In genomic region chr5:141512390-141513020, GRCh38 we compare ENCODE assay signal across 8 cellular contexts. TPM values are rescaled to one million over a fixed set of nuclear protein-coding genes. Genes with fewer than 3 reads are reported as not detected.
DNase-seq lines count a peak whose midpoint lies in the region; ATAC-seq, FAIRE-seq and TF ChIP-seq lines count a peak whose summit lies in the region.

No MANE protein-coding gene starts in this region.

- H3K79me2 ChIP-seq in mammary epithelial cell (ENCODE audit: insufficient read depth, low read length), result peaks cover 2% of the 10 kb centered on the region
- no peaks in the 10 kb centered on the region for H3K79me2 ChIP-seq in keratinocyte (ENCODE audit: control insufficient read depth, insufficient read depth, low read length)

- intact Hi-C loops in activated B cell treated with CpG ODN at 0.5 μM for 24 hours (cut with micrococcal nuclease), result loop anchor here (1.0 to 5.0 kb wide), 3 partner anchors 20 to 105 kb away; partner anchors contain the start of genes DIAPH1 and PCDHGA12
- intact Hi-C loops in mammary epithelial cell (cut with micrococcal nuclease), result loop anchor here (1.0 kb wide), 3 partner anchors 34 to 289 kb away; partner anchors contain the start of gene PCDHB14

- peaks cover 83% of the 10 kb centered on the region for H3K4me1 Mint-ChIP-seq in activated B cell treated with CpG ODN at 0.5 μM for 24 hours

- H3K36me3 ChIP-seq in mammary epithelial cell (ENCODE audit: insufficient read depth, low read length) (peaks cover 14% of the 10 kb centered on the region), keratinocyte (ENCODE audit: control insufficient read depth in 2 of 2, extremely low read depth in 1 of 2, insufficient read depth in 2 of 2, low read length in 2 of 2) (peaks cover 11 to 22% of the 10 kb centered on the region in 2 experiments)

- POLR2A ChIA-PET in activated B cell treated with CpG ODN at 0.5 μM for 24 hours (lab: Charles Lee), result interaction anchor here (0.6 to 5.3 kb wide), 4 partner anchors 11 to 192 kb away, joined by 3 to 24 read pairs (median 6); partner anchors contain the start of gene TAF7

- TF ChIP-seq CTCF in GM12864 (IDR thresholded peaks at IDR 0.05; ENCODE audit: low read depth, low read length, missing control alignments) (peak; percentile 97), LNCaP clone FGC (IDR thresholded peaks at IDR 0.05; ENCODE audit: control insufficient read depth, extremely low read depth, insufficient read depth) (peak; percentile 84), activated B cell treated with CpG ODN at 0.5 μM for 24 hours (IDR thresholded peaks at IDR 0.05) (peak; percentile 37), mammary epithelial cell (conservative IDR thresholded peaks at IDR 0.05 in 1 of 2, IDR thresholded peaks at IDR 0.05 in 1 of 2; ENCODE audit: extremely low read depth in 1 of 2, insufficient read depth in 1 of 2, low read depth in 1 of 2, low read length in 2 of 2) (peak; percentile 78 to 90), keratinocyte (optimal IDR thresholded peaks at IDR 0.05 in 1 of 3, IDR thresholded peaks at IDR 0.05 in 1 of 3, conservative IDR thresholded peaks at IDR 0.05 in 1 of 3; ENCODE audit: extremely low read depth in 1 of 3, insufficient read depth in 2 of 3, low read length in 3 of 3) (peak; percentile 80 to 91 (median 89))

- no TSS peak for BruUV-seq in mammary epithelial cell (replicated peaks; lab: Mats Ljungman, UMichigan)

- no peaks in the 10 kb centered on the region for H3K9me3 ChIP-seq in mammary epithelial cell (replicated peaks; ENCODE audit: insufficient read depth, low read length)
- no peaks in the 10 kb centered on the region for H3K9me3 ChIP-seq in keratinocyte (ENCODE audit: control insufficient read depth, low read depth, low read length)

- H3K4me3 Mint-ChIP-seq in activated B cell treated with CpG ODN at 0.5 μM for 24 hours, result peak overlapping the region; percentile 85

- FAIRE-seq in keratinocyte (lab: Jason Lieb, UNC), result peak; percentile 46

- dilution Hi-C loops in mammary epithelial cell (cut with HindIII; ENCODE audit: low sequenced_read_pairs), result loop anchor here (5.0 kb wide), 1 partner anchor 85 kb away; no protein-coding TSS in a partner anchor
- dilution Hi-C loops in keratinocyte (cut with MboI; ENCODE audit: extremely low pct_ligation_motif_present, low sequenced_read_pairs), result no loop called here

- H3K27ac ChIP-seq in mammary epithelial cell (ENCODE audit: insufficient read depth, low read depth, low read length) (peak overlapping the region; percentile 82), keratinocyte (ENCODE audit: control insufficient read depth, insufficient read depth, low read length) (peak overlapping the region; percentile 89)

- in situ Hi-C loops in mammary epithelial cell (cut with MboI; ENCODE audit: low sequenced_read_pairs in 2 of 2), result no loop called here

- peak overlapping the region; percentile 20 for H3K27ac Mint-ChIP-seq in activated B cell treated with CpG ODN at 0.5 μM for 24 hours

- H4K20me1 ChIP-seq in mammary epithelial cell (ENCODE audit: insufficient read depth, low read length) (no peaks in the 10 kb centered on the region), keratinocyte (ENCODE audit: control insufficient read depth, extremely low read depth, insufficient read depth, low read length) (no peaks in the 10 kb centered on the region)

- H3K4me2 ChIP-seq in mammary epithelial cell (ENCODE audit: insufficient read depth, low read depth, low read length) (peak overlapping the region; percentile 78), keratinocyte (ENCODE audit: control insufficient read depth, extremely low read depth, insufficient read depth, low read depth, low read length) (peak overlapping the region; percentile 63)

- peak; percentile 77 for DNase-seq in GM12864 (ENCODE audit: low read depth)
- peak; percentile 31 for DNase-seq in LNCaP clone FGC (ENCODE audit: low read depth)
- DNase-seq in activated B cell treated with CpG ODN at 0.5 μM for 24 hours, result peak; percentile 66
- peak; percentile 50 for DNase-seq in mammary epithelial cell
- no peak for DNase-seq in keratinocyte (ENCODE audit: low read depth, low spot score)
- DNase-seq in stimulated activated CD4-positive, alpha-beta T cell treated with anti-CD3 and anti-CD28 coated beads, Interleukin-15, amount 100 ng/mL, for 48 hours (ENCODE audit: low read depth in 2 of 2), result peak; percentile 76 to 87
- DNase-seq in HK-2 (ENCODE audit: unreplicated experiment), result no peak

- no peaks in the 10 kb centered on the region for H3K9me1 ChIP-seq in keratinocyte (ENCODE audit: control insufficient read depth, extremely low read depth, insufficient read depth, low read length)

- ATAC-seq in activated B cell treated with CpG ODN at 0.5 μM for 24 hours (ENCODE audit: low read depth) (no peak), GM18520 (IDR thresholded peaks at IDR 0.05; ENCODE audit: unreplicated experiment) (no peak)

- peaks cover 66% of the 10 kb centered on the region for H3K4me1 ChIP-seq in mammary epithelial cell (ENCODE audit: insufficient read depth, low read length)
- peaks cover 39% of the 10 kb centered on the region for H3K4me1 ChIP-seq in keratinocyte (ENCODE audit: control insufficient read depth, extremely low read depth, insufficient read depth, low read length)

- H3K9ac ChIP-seq in mammary epithelial cell (ENCODE audit: insufficient read depth, low read length), result peak overlapping the region; percentile 78
- peak overlapping the region; percentile 56 for H3K9ac ChIP-seq in keratinocyte (ENCODE audit: control insufficient read depth, extremely low read depth, insufficient read depth, low read length)

- H3K36me3 Mint-ChIP-seq in activated B cell treated with CpG ODN at 0.5 μM for 24 hours (ENCODE audit: low read depth), result peaks cover 33% of the 10 kb centered on the region

- H3K4me3 ChIP-seq in GM12864 (ENCODE audit: low read depth, low read length), result peak overlapping the region; percentile 56
- H3K4me3 ChIP-seq in LNCaP clone FGC (ENCODE audit: low read depth, low read length), result no peak overlapping the region
- H3K4me3 ChIP-seq in mammary epithelial cell (replicated peaks in 1 of 3; ENCODE audit: insufficient read depth in 1 of 3, low read depth in 2 of 3, low read length in 3 of 3), result peak overlapping the region in 1 of 3 experiments; percentile 32
- H3K4me3 ChIP-seq in keratinocyte (ENCODE audit: control insufficient read depth in 2 of 3, extremely low read depth in 1 of 3, insufficient read depth in 2 of 3, low read depth in 1 of 3, low read length in 3 of 3), result peak overlapping the region in 1 of 3 experiments; percentile 61

- CTCF ChIA-PET in activated B cell treated with CpG ODN at 0.5 μM for 24 hours (lab: Charles Lee) (interaction anchor here (0.8 to 5.2 kb wide), 18 partner anchors 9 to 91 kb away, joined by 3 to 44 read pairs (median 4); partner anchors contain the start of genes PCDHGA11 and PCDHGA12), mammary epithelial cell (lab: Charles Lee; ENCODE audit: low non-redundant PET) (interaction anchor here (0.6 kb wide), 2 partner anchors 9 to 192 kb away, joined by 3 to 4 read pairs; partner anchors contain the start of gene TAF7)

- H2AFZ ChIP-seq in mammary epithelial cell (ENCODE audit: low read depth, low read length) (no peak overlapping the region), keratinocyte (ENCODE audit: control insufficient read depth, low read length) (no peak overlapping the region)

- H3K27me3 ChIP-seq in mammary epithelial cell (ENCODE audit: insufficient read depth, low read length), result no peaks in the 10 kb centered on the region
- no peaks in the 10 kb centered on the region for H3K27me3 ChIP-seq in keratinocyte (ENCODE audit: control insufficient read depth, extremely low read depth, insufficient read depth, low read length)

- no peaks in the 10 kb centered on the region for H3K9me3 Mint-ChIP-seq in activated B cell treated with CpG ODN at 0.5 μM for 24 hours

- 25% methylated on average over 30 of the region's 32 CpGs for WGBS in mammary epithelial cell (ENCODE audit: low coverage, missing lambda C conversion rate)

- no peaks in the 10 kb centered on the region for H3K27me3 Mint-ChIP-seq in activated B cell treated with CpG ODN at 0.5 μM for 24 hours

RNA-seq across cellular contexts. Expression of gene PCDHGC5, which starts 23.6 kb away (rescaled TPM):
- 0.24 and 0.38 TPM in 2 replicates for total RNA-seq in activated B cell treated with CpG ODN at 0.5 μM for 24 hours
- total RNA-seq in mammary epithelial cell, result 1 to 10 TPM; 1.8 to 3.3 TPM
- polyA plus RNA-seq in mammary epithelial cell, result 0.59 TPM
- 1.7 TPM for polyA minus RNA-seq in mammary epithelial cell
- polyA plus RNA-seq in keratinocyte, result 0.77 to 1.6 TPM (median 1.5 TPM) in 3 replicates
- polyA plus RNA-seq in keratinocyte (2011; ENCODE audit: low read depth), result 0.12 TPM
- 0.09 and 0.13 TPM in 2 replicates for polyA plus RNA-seq in keratinocyte (2011; cell fraction: cytosol; rRNA removed)
- polyA plus RNA-seq in keratinocyte (2011; cell fraction: nucleus; rRNA removed), result 2.5 and 2.7 TPM in 2 replicates
- 0.39 and 1.6 TPM in 2 replicates for polyA plus RNA-seq in keratinocyte (2012; ENCODE audit: low replicate concordance)
- polyA minus RNA-seq in keratinocyte, result 4.0 to 6.2 TPM (median 5.4 TPM) in 3 replicates
- polyA minus RNA-seq in keratinocyte (2011; cell fraction: cytosol; rRNA and poly(A)+ RNA removed), result 1.3 TPM
- polyA minus RNA-seq in keratinocyte (2011; cell fraction: nucleus; rRNA and poly(A)+ RNA removed), result 6.4 and 7.8 TPM in 2 replicates

RNA-seq across cellular contexts. Expression of gene PCDHGC4, which starts 27.7 kb away (rescaled TPM):
- 0.69 TPM in 2 replicates for total RNA-seq in activated B cell treated with CpG ODN at 0.5 μM for 24 hours
- total RNA-seq in mammary epithelial cell, result 1 to 10 TPM; 1.2 to 2.7 TPM
- polyA plus RNA-seq in mammary epithelial cell, result 0.14 TPM
- 0.21 TPM for polyA minus RNA-seq in mammary epithelial cell
- polyA plus RNA-seq in keratinocyte, result 0.12 to 0.15 TPM (median 0.13 TPM) in 3 replicates
- polyA plus RNA-seq in keratinocyte (2011; ENCODE audit: low read depth), result not detected
- polyA plus RNA-seq in keratinocyte (2011; cell fraction: cytosol; rRNA removed), result 0.10 TPM in 1 of 2 replicates, not detected in the other
- 0.65 and 0.96 TPM in 2 replicates for polyA plus RNA-seq in keratinocyte (2011; cell fraction: nucleus; rRNA removed)
- polyA plus RNA-seq in keratinocyte (2012; ENCODE audit: low replicate concordance), result 0.15 and 0.37 TPM in 2 replicates
- polyA minus RNA-seq in keratinocyte, result 1.8 to 3.7 TPM (median 2.6 TPM) in 3 replicates
- not detected for polyA minus RNA-seq in keratinocyte (2011; cell fraction: cytosol; rRNA and poly(A)+ RNA removed)
- polyA minus RNA-seq in keratinocyte (2011; cell fraction: nucleus; rRNA and poly(A)+ RNA removed), result 1.4 and 3.3 TPM in 2 replicates

RNA-seq across cellular contexts. Expression of gene PCDHGC3, which starts 36.7 kb away (rescaled TPM):
- total RNA-seq in activated B cell treated with CpG ODN at 0.5 μM for 24 hours (2.6 and 3.3 TPM in 2 replicates), mammary epithelial cell (10 to 100 TPM; 74.7 to 76.3 TPM)
- polyA plus RNA-seq in mammary epithelial cell (48.6 TPM), keratinocyte (9.8 to 45.1 TPM (median 15.2 TPM) in 3 replicates)
- polyA minus RNA-seq in mammary epithelial cell (134 TPM), keratinocyte (13.3 to 68.5 TPM (median 17.7 TPM) in 3 replicates)
- polyA plus RNA-seq in keratinocyte (2011; ENCODE audit: low read depth), result 13.6 TPM
- 14.4 TPM in 2 replicates for polyA plus RNA-seq in keratinocyte (2011; cell fraction: cytosol; rRNA removed)
- 61.1 and 61.9 TPM in 2 replicates for polyA plus RNA-seq in keratinocyte (2011; cell fraction: nucleus; rRNA removed)
- 54.2 and 60.9 TPM in 2 replicates for polyA plus RNA-seq in keratinocyte (2012; ENCODE audit: low replicate concordance)
- 22.8 TPM for polyA minus RNA-seq in keratinocyte (2011; cell fraction: cytosol; rRNA and poly(A)+ RNA removed)
- 59.0 and 78.7 TPM in 2 replicates for polyA minus RNA-seq in keratinocyte (2011; cell fraction: nucleus; rRNA and poly(A)+ RNA removed)

Comparison
In these comparisons a context has a peak if more than half of its experiments do, and no peak if none do; other contexts are left out.
1. DNase-seq: peak in GM12864 (single experiment), LNCaP clone FGC (single experiment), activated B cell treated with CpG ODN at 0.5 μM for 24 hours (single experiment), mammary epithelial cell (single experiment) and stimulated activated CD4-positive, alpha-beta T cell treated with anti-CD3 and anti-CD28 coated beads, Interleukin-15, amount 100 ng/mL, for 48 hours (2 of 2); none in keratinocyte (single experiment) and HK-2 (single experiment).
2. CTCF ChIP-seq: peak in every context shown above with its lines; median percentile 97 in GM12864; 89 in keratinocyte; 84 in LNCaP clone FGC; 84 in mammary epithelial cell; 37 in activated B cell treated with CpG ODN at 0.5 μM for 24 hours.
3. RNA of gene PCDHGC3, which starts 36.7 kb away (total RNA-seq): 74.7 to 76.3 TPM in mammary epithelial cell; 2.6 to 3.3 TPM in activated B cell treated with CpG ODN at 0.5 μM for 24 hours; every median in the first group is over 10 times any median in the second.